10 cellular contexts compared by ENCODE assay signal in genomic region chr4:152680988-152681731, GRCh38. TPM values are rescaled to one million over a fixed set of nuclear protein-coding genes. Genes with fewer than 3 reads are reported as not detected.
DNase-seq lines count a peak whose midpoint lies in the region; ATAC-seq and TF ChIP-seq lines count a peak whose summit lies in the region.
"Had no signal": no experiment of that assay in that cellular context is flagged by ENCODE, and none has a peak within 500 bp of the region (broad histone marks: within the 10 kb centered on the region; RNA-seq: fewer than 3 reads in every experiment).

No MANE protein-coding gene starts in this region.

- ATAC-seq in activated T-cell treated with anti-CD3 and anti-CD28 coated beads, Interleukin-2, amount 50 U/mL, for 4 hours = peak in 1 of 2 donors; percentile 26
- ATAC-seq in central memory CD8-positive, alpha-beta T cell (replicated peaks; ENCODE audit: extremely low read depth, poor library complexity, severe bottlenecking) = no peak
- ATAC-seq in stimulated activated naive CD8-positive, alpha-beta T cell treated with anti-CD3 and anti-CD28 coated beads, Interleukin-15, Interleukin-2, amounts not matched to agents 100 U/mL and 50 U/mL, for 24 hours = peak; percentile 30
- ATAC-seq: gastroesophageal sphincter had no signal

- peak overlapping the region; percentile 49 for H3K27ac Mint-ChIP-seq in central memory CD8-positive, alpha-beta T cell (ENCODE audit: low read depth)

- peak overlapping the region; percentile 60 for H3K4me3 Mint-ChIP-seq in activated T-cell treated with anti-CD3 and anti-CD28 coated beads, Interleukin-2, amount 50 U/mL, for 4 hours
- H3K4me3 Mint-ChIP-seq in central memory CD8-positive, alpha-beta T cell = peak overlapping the region; percentile 90

- DNase-seq in activated T-cell treated with anti-CD3 and anti-CD28 coated beads, Interleukin-2, amount 50 U/mL, for 4 hours = no peak
- DNase-seq in activated T-cell treated with anti-CD3 and anti-CD28 coated beads, Interleukin-2, amount 50 U/mL, for 48 hours = no peak
- DNase-seq in NCI-H226 = peak; percentile 90
- no peak for DNase-seq in central memory CD8-positive, alpha-beta T cell (ENCODE audit: low spot score in 2 of 2)
- no peak for DNase-seq in stimulated activated naive CD8-positive, alpha-beta T cell treated with anti-CD3 and anti-CD28 coated beads, Interleukin-15, Interleukin-2, amounts not matched to agents 100 U/mL and 50 U/mL, for 24 hours
- DNase-seq in medulla oblongata (ENCODE audit: extremely low spot score) = no peak
- no peak for DNase-seq in nucleus accumbens (lab: John Stamatoyannopoulos, UW)
- no peak for DNase-seq in lower leg skin (ENCODE audit: low spot score in 2 of 2)
- DNase-seq: Caco-2 had no signal

- H3K4me3 ChIP-seq in lower leg skin (ENCODE audit: low read depth, poor library complexity, severe bottlenecking) = no peak overlapping the region
- H3K4me3 ChIP-seq: gastroesophageal sphincter had no signal

- H3K36me3 Mint-ChIP-seq in activated T-cell treated with anti-CD3 and anti-CD28 coated beads, Interleukin-2, amount 50 U/mL, for 4 hours (ENCODE audit: insufficient read depth) = no peaks in the 10 kb centered on the region
- H3K36me3 Mint-ChIP-seq in central memory CD8-positive, alpha-beta T cell (ENCODE audit: insufficient read depth) = peaks cover 3% of the 10 kb centered on the region

- H3K9me3 Mint-ChIP-seq in activated T-cell treated with anti-CD3 and anti-CD28 coated beads, Interleukin-2, amount 50 U/mL, for 4 hours = no peaks in the 10 kb centered on the region
- H3K9me3 Mint-ChIP-seq in central memory CD8-positive, alpha-beta T cell = no peaks in the 10 kb centered on the region

- peaks cover 45% of the 10 kb centered on the region for H3K4me1 Mint-ChIP-seq in activated T-cell treated with anti-CD3 and anti-CD28 coated beads, Interleukin-2, amount 50 U/mL, for 4 hours (ENCODE audit: low read depth)
- H3K4me1 Mint-ChIP-seq in central memory CD8-positive, alpha-beta T cell = peaks cover 42% of the 10 kb centered on the region

- WGBS in lower leg skin, 2 donors = 51 to 56% methylated on average over 9 of the region's 9 CpGs

- TF ChIP-seq POLR2A in lower leg skin (IDR thresholded peaks at IDR 0.05) = no peak

- TF ChIP-seq CTCF in lower leg skin (IDR thresholded peaks at IDR 0.05) = no peak

- no peaks in the 10 kb centered on the region for H3K27me3 Mint-ChIP-seq in activated T-cell treated with anti-CD3 and anti-CD28 coated beads, Interleukin-2, amount 50 U/mL, for 4 hours (ENCODE audit: low read depth)
- H3K27me3 Mint-ChIP-seq in central memory CD8-positive, alpha-beta T cell = no peaks in the 10 kb centered on the region

- intact Hi-C loops in lower leg skin (cut with DNase I; ENCODE audit: low total_unique reads) = no loop called here

RNA-seq across cellular contexts. Expression of gene TMEM154, which starts 1.4 kb away (rescaled TPM):
- 1 to 10 TPM; 5.6 to 6.2 (median 6.0) TPM for total RNA-seq in activated T-cell treated with anti-CD3 and anti-CD28 coated beads, Interleukin-2, amount 50 U/mL, for 4 hours
- 100 to 1,000 TPM in 2 of 4 donors, 10 to 100 TPM in 2; 73.1 to 139 (median 97.5) TPM for total RNA-seq in lower leg skin

Comparison
In these comparisons a context has a peak if more than half of its experiments do, and no peak if none do; other contexts are left out.
1. RNA of gene TMEM154, which starts 1.4 kb away (total RNA-seq): 73.1 to 139 TPM in lower leg skin; 5.6 to 6.2 TPM in activated T-cell treated with anti-CD3 and anti-CD28 coated beads, Interleukin-2, amount 50 U/mL, for 4 hours; every median in the first group is over 10 times any median in the second.